34 cellular contexts compared by ENCODE assay signal in genomic region chr1:61812916-61813315, GRCh38.
"Had no signal": no experiment of that assay in that cellular context is flagged by ENCODE, and none has a peak within 500 bp of the region (broad histone marks: within the 10 kb centered on the region; RNA-seq: fewer than 3 reads in every experiment).

No MANE protein-coding gene starts in this region.

- H3K36me3 ChIP-seq: adrenal gland, brain microvascular endothelial cell, cardiac muscle cell, SJSA1 had no signal

- H3K4me1 ChIP-seq: adrenal gland, Peyer's patch, SJSA1 had no signal

- DNase-seq: activated CD4-positive, alpha-beta T cell treated with anti-CD3 and anti-CD28 coated beads for 36 hours; activated CD4-positive, alpha-beta T cell treated with anti-CD3 and anti-CD28 coated beads, Interleukin-2, amount 10 ng/mL, durations not matched to agents 7 days and 5 days; activated CD4-positive, alpha-beta T cell treated with anti-CD3 and anti-CD28 coated beads, Interleukin-2, amount 50 U/mL, for 48 hours; activated CD8-positive, alpha-beta T cell treated with anti-CD3 and anti-CD28 coated beads, Interleukin-2, amount 10 ng/mL, durations not matched to agents 7 days and 5 days; activated gamma-delta T cell treated with Interleukin-2 at 50 U/mL for 16 hours; activated naive CD4-positive, alpha-beta T cell treated with anti-CD3 and anti-CD28 coated beads for 36 hours; activated T-cell treated with anti-CD3 and anti-CD28 coated beads, Interleukin-2, amount 50 U/mL, for 24 hours; adrenal gland; anterior cingulate cortex; brain microvascular endothelial cell; Kasumi-1; KG1; MM.1S; MV-4-11; NCI-H1092 treated with DMSO at 0.1 percent for 48 hours; NCI-H1417; NCI-H146; NCI-H187; NCI-H2029 treated with DMSO at 0.1 percent for 48 hours; NCI-H2107; NCI-H2171; NCI-H510A; NCI-H526; NCI-H748 treated with DMSO at 0.1 percent for 48 hours; NK-92 treated with Interleukin-12 subunit alpha and Interleukin-12 subunit beta, amount 100 ng/mL, for 24 hours; PC-3; Peyer's patch; RPMI8226; SHP77 treated with DMSO at 0.1 percent for 48 hours had no signal

- H3K4me3 ChIP-seq: adrenal gland, cardiac muscle cell, Peyer's patch, SJSA1 had no signal

- H3K27ac ChIP-seq: adrenal gland, brain microvascular endothelial cell, cardiac muscle cell, Peyer's patch, SJSA1 had no signal

- H3K27me3 ChIP-seq: adrenal gland, brain microvascular endothelial cell, cardiac muscle cell, Peyer's patch, SJSA1 had no signal

- H3K9me3 ChIP-seq: adrenal gland, Peyer's patch, SJSA1 had no signal

- ATAC-seq: activated CD4-positive, alpha-beta T cell treated with anti-CD3 and anti-CD28 coated beads for 36 hours; activated CD4-positive, CD25-positive, alpha-beta regulatory T cell treated with anti-CD3 and anti-CD28 coated beads, Interleukin-2, amount 50 U/mL, for 24 hours; activated CD8-positive, alpha-beta T cell treated with anti-CD3 and anti-CD28 coated beads, Interleukin-2, amount 10 ng/mL, durations not matched to agents 7 days and 5 days; activated naive CD4-positive, alpha-beta T cell treated with anti-CD3 and anti-CD28 coated beads, Interleukin-2, amount 50 U/mL, for 72 hours; PC-3; WTC11 had no signal
